Comparison of ENCODE assay signal across 8 cellular contexts in the genomic region with DNA sequence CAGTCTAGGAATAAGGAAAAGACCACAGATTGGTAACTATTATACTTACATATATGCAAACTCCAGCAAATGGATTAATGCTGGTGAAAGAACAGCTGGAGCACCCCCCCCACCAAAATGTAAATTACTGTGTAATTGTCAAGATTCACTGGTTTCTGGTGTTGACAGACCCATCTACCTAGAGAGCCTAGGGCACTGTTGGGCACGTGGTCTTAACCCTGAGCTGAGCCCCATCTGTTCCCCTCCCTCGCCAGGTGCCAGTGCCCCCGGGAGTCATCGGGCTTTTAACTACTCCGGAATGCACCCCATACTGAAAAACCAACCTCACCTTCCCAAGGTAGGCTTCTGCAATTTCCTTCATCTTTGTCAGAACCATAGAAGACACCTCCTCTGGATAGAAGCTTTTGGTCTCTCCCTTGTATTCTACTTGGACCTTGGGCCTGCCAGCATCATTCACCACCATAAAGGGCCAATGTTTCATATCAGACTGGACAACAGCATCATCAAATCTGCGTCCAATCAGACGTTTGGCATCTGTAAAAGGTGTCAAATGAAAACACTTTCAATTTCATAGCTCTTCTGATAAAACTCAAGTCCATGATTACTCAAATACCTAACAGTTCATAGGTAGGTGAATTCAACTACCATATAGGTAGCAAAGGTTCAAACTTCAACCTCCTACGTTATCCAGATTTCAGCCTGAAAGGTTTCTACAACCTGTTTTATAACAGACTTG. TPM values are rescaled to one million over a fixed set of nuclear protein-coding genes. Genes with fewer than 3 reads are reported as not detected.
A peak's percentile ranks its signal among the peaks of the same experiment; 100 is the strongest.
DNase-seq lines count a peak whose midpoint lies in the region; ATAC-seq and TF ChIP-seq lines count a peak whose summit lies in the region.

No MANE protein-coding gene starts in this region.

- peaks cover 9% of the 10 kb centered on the region; the same call in 1 of the 2 replicates for H3K4me1 ChIP-seq in ES-I3 (ENCODE audit: insufficient read depth, low read length)

- peaks cover 0 to 2% (median 0%) of the 10 kb centered on the region in 9 donors for H3K9me3 Mint-ChIP-seq in naive thymus-derived CD8-positive, alpha-beta T cell

- DNase-seq in NCI-H524 (lab: John Stamatoyannopoulos, UW), result peak; percentile 58 to 81
- DNase-seq in coronary artery (ENCODE audit: low spot score), result no peak
- DNase-seq in naive thymus-derived CD8-positive, alpha-beta T cell, result no peak
- DNase-seq in effector CD8-positive, alpha-beta T cell (lab: John Stamatoyannopoulos, UW), result no peak
- DNase-seq in NCI-H2196 (lab: John Stamatoyannopoulos, UW; ENCODE audit: unreplicated experiment), result no peak
- no peak for DNase-seq in MV-4-11 (lab: John Stamatoyannopoulos, UW)

- TF ChIP-seq CTCF in coronary artery (IDR thresholded peaks at IDR 0.05), result no peak

- H3K27ac Mint-ChIP-seq in naive thymus-derived CD8-positive, alpha-beta T cell, result peak overlapping the region; percentile 96 to 100 (median 98)

- H3K4me1 Mint-ChIP-seq in naive thymus-derived CD8-positive, alpha-beta T cell, result peaks cover 44 to 83% (median 69%) of the 10 kb centered on the region in 4 donors

- no peaks in the 10 kb centered on the region for H3K9me3 ChIP-seq in ES-I3 (ENCODE audit: control insufficient read depth, insufficient read depth, low read length)

- H3K4me3 ChIP-seq in coronary artery, result peak overlapping the region; percentile 94

- peak overlapping the region; percentile 100 for H3K9ac ChIP-seq in ES-I3 (ENCODE audit: low read depth, low read length)

- no peak for ATAC-seq in naive thymus-derived CD8-positive, alpha-beta T cell
- ATAC-seq in HG03196 (IDR thresholded peaks at IDR 0.05; ENCODE audit: unreplicated experiment), result no peak

- POLR2A ChIA-PET in naive thymus-derived CD8-positive, alpha-beta T cell (lab: Charles Lee), result interaction anchor here (1.0 to 15.2 kb wide), 15 partner anchors 11 to 405 kb away, joined by 3 to 220 read pairs (median 7); partner anchors contain the start of genes CRTAM and UBASH3B

- peak overlapping the region; percentile 96 to 100 (median 99) for H3K4me3 Mint-ChIP-seq in naive thymus-derived CD8-positive, alpha-beta T cell

- H3K36me3 Mint-ChIP-seq in naive thymus-derived CD8-positive, alpha-beta T cell, result peaks cover 41 to 66% (median 52%) of the 10 kb centered on the region in 3 donors

- peak overlapping the region; percentile 98 to 100 for H3K27ac ChIP-seq in coronary artery

- H3K27me3 Mint-ChIP-seq in naive thymus-derived CD8-positive, alpha-beta T cell, result peaks cover 0 to 1% (median 0%) of the 10 kb centered on the region in 5 donors

- H3K36me3 ChIP-seq in ES-I3 (ENCODE audit: insufficient read depth, low read length), result peaks cover 49% of the 10 kb centered on the region

RNA-seq across cellular contexts. Expression of gene HSPA8, which starts 1.5 kb away (rescaled TPM):
- 100 to 1,000 TPM; 892 to 941 TPM for total RNA-seq in naive thymus-derived CD8-positive, alpha-beta T cell
- 1,000 to 10,000 TPM; 1,075 to 1,399 (median 1,151) TPM for polyA plus RNA-seq in naive thymus-derived CD8-positive, alpha-beta T cell

Comparison
In these comparisons a context has a peak if more than half of its experiments do, and no peak if none do; other contexts are left out.
1. DNase-seq: peak in NCI-H524 (2 of 2); none in coronary artery (single experiment), naive thymus-derived CD8-positive, alpha-beta T cell (0 of 10), effector CD8-positive, alpha-beta T cell (single experiment), NCI-H2196 (single experiment) and MV-4-11 (single experiment).